Comparison of ENCODE assay signal across 15 cellular contexts in genomic region chr21:34579411-34579810, GRCh38. TPM values are rescaled to one million over a fixed set of nuclear protein-coding genes. Genes with fewer than 3 reads are reported as not detected.
DNase-seq lines count a peak whose midpoint lies in the region; ATAC-seq and TF ChIP-seq lines count a peak whose summit lies in the region.
"Had no signal": no experiment of that assay in that cellular context is flagged by ENCODE, and none has a peak within 500 bp of the region (broad histone marks: within the 10 kb centered on the region; RNA-seq: fewer than 3 reads in every experiment).

No MANE protein-coding gene starts in this region.

- H3K4me3 ChIP-seq in body of pancreas (no peak overlapping the region), lower lobe of right lung (no peak overlapping the region)
- H3K4me3 ChIP-seq: SK-N-MC, tibial artery had no signal

- DNase-seq in AG20443 (ENCODE audit: low spot score) (peak; percentile 58), HPDE6-E6E7 (ENCODE audit: extremely low spot score) (peak; percentile 25), body of pancreas (no peak), lower lobe of right lung (no peak), NCI-H1436 (lab: John Stamatoyannopoulos, UW) (no peak)
- no peak for DNase-seq in activated effector memory CD4-positive, alpha-beta T cell treated with anti-CD3 and anti-CD28 coated beads, Interleukin-2, amount 50 U/mL, for 16 hours
- DNase-seq: activated CD4-positive, alpha-beta T cell treated with anti-CD3 and anti-CD28 coated beads, Interleukin-2, amount 10 ng/mL, durations not matched to agents 24 days and 14 days; COR-L47; kidney glomerular epithelial cell; NCI-H1105; NCI-H69; tibial artery had no signal

- no peak for TF ChIP-seq CTCF in body of pancreas (IDR thresholded peaks at IDR 0.05)
- no peak for TF ChIP-seq CTCF in lower lobe of right lung (IDR thresholded peaks at IDR 0.05)

- H3K27me3 ChIP-seq in body of pancreas (no peaks in the 10 kb centered on the region), lower lobe of right lung (ENCODE audit: low read depth) (no peaks in the 10 kb centered on the region)
- H3K27me3 ChIP-seq: tibial artery had no signal

- TF ChIP-seq POLR2A in body of pancreas (IDR thresholded peaks at IDR 0.05): no peak

- H3K4me1 ChIP-seq in body of pancreas (peaks cover 31% of the 10 kb centered on the region), lower lobe of right lung (peaks cover 18% of the 10 kb centered on the region)

- H3K27ac ChIP-seq in body of pancreas: peak overlapping the region; percentile 2 to 48 (median 40)
- H3K27ac ChIP-seq in lower lobe of right lung: peak overlapping the region; percentile 36
- H3K27ac ChIP-seq: SK-N-MC had no signal

- ATAC-seq in body of pancreas (no peak), lower lobe of right lung (no peak), GM19328 (IDR thresholded peaks at IDR 0.05; ENCODE audit: unreplicated experiment) (no peak), GM19035 (IDR thresholded peaks at IDR 0.05; ENCODE audit: unreplicated experiment) (no peak)

- H3K36me3 ChIP-seq in body of pancreas (replicated peaks in 1 of 2; ENCODE audit: insufficient read depth in 1 of 2, low read depth in 2 of 2): no peaks in the 10 kb centered on the region
- no peaks in the 10 kb centered on the region for H3K36me3 ChIP-seq in lower lobe of right lung
- H3K36me3 ChIP-seq: tibial artery had no signal

- 80 to 94% methylated on average over 1 of the region's 1 CpG for WGBS in body of pancreas, 2 donors

- H3K9me3 ChIP-seq in body of pancreas: no peaks in the 10 kb centered on the region
- no peaks in the 10 kb centered on the region for H3K9me3 ChIP-seq in lower lobe of right lung
- H3K9me3 ChIP-seq: tibial artery had no signal

- intact Hi-C loops in body of pancreas (cut with DNase I) (no loop called here), lower lobe of right lung (cut with DNase I) (no loop called here)

RNA-seq across cellular contexts. Expression of gene RCAN1, which starts 35.5 kb away (rescaled TPM):
- total RNA-seq in body of pancreas (10 to 100 TPM; 20.8 to 29.0 TPM), lower lobe of right lung (22.9 TPM)

Comparison
In these comparisons a context has a peak if more than half of its experiments do, and no peak if none do; other contexts are left out.
1. DNase-seq: peak in AG20443 (single experiment) and HPDE6-E6E7 (single experiment); none in body of pancreas (0 of 4), lower lobe of right lung (single experiment), activated effector memory CD4-positive, alpha-beta T cell treated with anti-CD3 and anti-CD28 coated beads, Interleukin-2, amount 50 U/mL, for 16 hours (single experiment) and NCI-H1436 (single experiment).